In genomic region chr7:770786-771185, GRCh38 we compare ENCODE assay signal across 14 cellular contexts. TPM values are rescaled to one million over a fixed set of nuclear protein-coding genes. Genes with fewer than 3 reads are reported as not detected.
DNase-seq lines count a peak whose midpoint lies in the region; ATAC-seq and TF ChIP-seq lines count a peak whose summit lies in the region.
"Had no signal": no experiment of that assay in that cellular context is flagged by ENCODE, and none has a peak within 500 bp of the region (broad histone marks: within the 10 kb centered on the region; RNA-seq: fewer than 3 reads in every experiment).

No MANE protein-coding gene starts in this region.

- H3K27ac ChIP-seq in coronary artery: peak overlapping the region; percentile 81 to 90
- peak overlapping the region; percentile 75 for H3K27ac ChIP-seq in lower lobe of right lung
- peak overlapping the region; percentile 91 for H3K27ac ChIP-seq in stomach smooth muscle (ENCODE audit: low read length)
- H3K27ac ChIP-seq in foreskin keratinocyte: no peak overlapping the region

- H3K36me3 ChIP-seq in lower lobe of right lung (peaks cover 46% of the 10 kb centered on the region), stomach smooth muscle (ENCODE audit: control insufficient read depth in 2 of 2, insufficient read depth in 2 of 2, low read length in 2 of 2) (peaks cover 6 to 21% of the 10 kb centered on the region in 2 donors)

- H3K4me3 ChIP-seq in coronary artery (peak overlapping the region; percentile 47), lower lobe of right lung (no peak overlapping the region), stomach smooth muscle (ENCODE audit: low read length in 2 of 2) (peak overlapping the region in 1 of 2 donors; percentile 55)
- H3K4me3 ChIP-seq: GM12878 had no signal

- TF ChIP-seq CTCF in coronary artery (IDR thresholded peaks at IDR 0.05) (no peak), lower lobe of right lung (IDR thresholded peaks at IDR 0.05) (no peak), foreskin keratinocyte (conservative IDR thresholded peaks at IDR 0.05) (no peak)

- no peak for ATAC-seq in lower lobe of right lung
- no peak for ATAC-seq in foreskin keratinocyte
- ATAC-seq in GM21717 (IDR thresholded peaks at IDR 0.05; ENCODE audit: unreplicated experiment): no peak
- ATAC-seq: activated naive CD4-positive, alpha-beta T cell treated with anti-CD3 and anti-CD28 coated beads, Interleukin-2, amount 50 U/mL, for 72 hours; GM12878; naive thymus-derived CD8-positive, alpha-beta T cell had no signal

- intact Hi-C loops in lower lobe of right lung (cut with DNase I): no loop called here

- H3K4me1 ChIP-seq in lower lobe of right lung: peaks cover 25% of the 10 kb centered on the region
- peaks cover 30% of the 10 kb centered on the region for H3K4me1 ChIP-seq in stomach smooth muscle (ENCODE audit: control insufficient read depth, insufficient read depth, low read length)
- no peaks in the 10 kb centered on the region for H3K4me1 ChIP-seq in foreskin keratinocyte

- peak; percentile 17 for DNase-seq in HK-2 (ENCODE audit: unreplicated experiment)
- no peak for DNase-seq in coronary artery (ENCODE audit: low spot score)
- no peak for DNase-seq in lower lobe of right lung
- no peak for DNase-seq in foreskin keratinocyte
- DNase-seq in NCI-H2227 treated with DMSO at 0.1 percent for 48 hours (lab: John Stamatoyannopoulos, UW): no peak
- no peak for DNase-seq in globus pallidus (ENCODE audit: low spot score)
- DNase-seq: DND-41; naive thymus-derived CD8-positive, alpha-beta T cell; NCI-H1092 treated with DMSO at 0.1 percent for 48 hours; NCI-H446 had no signal

- H3K9me3 ChIP-seq in lower lobe of right lung: no peaks in the 10 kb centered on the region
- H3K9me3 ChIP-seq in stomach smooth muscle (ENCODE audit: control insufficient read depth in 2 of 2, low read length in 2 of 2): no peaks in the 10 kb centered on the region

- no peaks in the 10 kb centered on the region for H3K27me3 ChIP-seq in lower lobe of right lung (ENCODE audit: low read depth)
- no peaks in the 10 kb centered on the region for H3K27me3 ChIP-seq in stomach smooth muscle (ENCODE audit: control insufficient read depth in 1 of 2, insufficient read depth in 2 of 2, low read length in 2 of 2)
- no peaks in the 10 kb centered on the region for H3K27me3 ChIP-seq in foreskin keratinocyte

- peak overlapping the region; percentile 47 to 72 for H3K9ac ChIP-seq in stomach smooth muscle (ENCODE audit: low read length in 2 of 2)

RNA-seq across cellular contexts. Expression of gene PRKAR1B, which starts 43.7 kb away (rescaled TPM):
- 16.8 TPM for total RNA-seq in lower lobe of right lung
- total RNA-seq in foreskin keratinocyte: 13.9 and 21.7 TPM in 2 replicates
- 15.0 and 25.2 TPM in 2 replicates for polyA plus RNA-seq in foreskin keratinocyte

RNA-seq across cellular contexts. Expression of gene DNAAF5, which starts 44.3 kb away (rescaled TPM):
- total RNA-seq in lower lobe of right lung: 22.4 TPM
- total RNA-seq in foreskin keratinocyte: 40.4 and 42.4 TPM in 2 replicates
- polyA plus RNA-seq in foreskin keratinocyte: 22.6 and 26.3 TPM in 2 replicates
